ENCODE assay signal across 2 cellular contexts in the genomic region with DNA sequence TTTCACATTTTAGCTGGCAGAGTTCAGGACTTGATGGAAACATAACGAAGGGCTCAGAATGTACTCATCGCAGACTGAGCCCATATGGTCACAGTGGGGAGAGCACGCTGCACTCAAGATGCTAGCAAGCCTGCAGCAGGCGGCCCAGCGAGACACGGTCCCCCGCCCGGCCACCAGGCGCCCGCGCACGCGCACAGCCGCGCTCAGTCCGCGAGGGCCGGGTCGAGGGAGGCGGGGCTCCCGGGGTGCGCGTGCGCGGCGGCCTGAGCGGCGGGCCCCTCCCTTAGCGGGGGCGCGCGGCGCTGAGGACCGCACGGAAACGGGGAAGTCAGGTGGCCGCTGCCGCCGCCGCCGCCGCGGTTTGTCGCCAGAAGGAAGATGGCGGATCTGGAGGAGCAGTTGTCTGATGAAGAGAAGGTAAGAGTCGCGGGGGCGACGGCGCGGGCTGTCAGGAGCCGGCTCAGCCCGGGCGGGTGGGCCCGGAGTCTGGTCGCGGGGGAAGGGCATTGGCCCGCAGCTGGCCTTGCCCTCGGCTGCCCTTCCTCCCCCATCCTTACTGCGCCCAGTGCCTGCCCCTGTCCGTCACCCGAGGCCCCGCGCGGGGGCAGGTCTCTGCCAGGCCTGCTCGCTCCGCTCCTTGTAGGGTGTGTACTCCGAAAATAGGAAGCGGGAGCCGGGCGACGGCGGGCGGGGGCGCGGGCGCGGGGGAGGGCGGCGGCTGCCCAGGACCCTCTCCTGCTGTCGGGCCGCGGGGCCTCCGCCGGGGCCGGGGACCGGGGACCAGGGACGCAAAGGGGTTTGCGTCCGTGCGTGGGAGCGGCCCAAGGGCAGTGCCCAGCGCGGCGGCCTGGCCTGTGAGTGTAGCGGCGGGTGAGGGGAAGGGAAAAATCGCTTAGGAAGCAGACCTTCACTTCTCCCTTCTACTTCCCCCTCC.
TF ChIP-seq lines count a peak whose summit lies in the region.

A gene (plus strand): TSS at position 354 of the 934 bp plus-strand sequence. CDS start 25 bp downstream, at position 379.

TF ChIP-seq in IMR-90, 13 proteins besides CTCF, POLR2A, EP300 and RAD21:
- TF ChIP-seq FOS (IDR thresholded peaks at IDR 0.05; ENCODE audit: low read depth, low read length) (0 out of 2 replicates have a peak, but pooled peaks have one; percentile 1), MAZ (IDR thresholded peaks at IDR 0.05; ENCODE audit: borderline replicate concordance, low read depth, low read length) (peak; percentile 94), BHLHE40 (IDR thresholded peaks at IDR 0.05; ENCODE audit: low read depth, low read length) (no peak; the same call in 1 of the 2 replicates), CEBPB (IDR thresholded peaks at IDR 0.05; ENCODE audit: low read depth, low read length) (no peak), MXI1 (IDR thresholded peaks at IDR 0.05; ENCODE audit: borderline replicate concordance, low read depth, low read length) (peak; percentile 62)
- TF ChIP-seq, protein P1, sequence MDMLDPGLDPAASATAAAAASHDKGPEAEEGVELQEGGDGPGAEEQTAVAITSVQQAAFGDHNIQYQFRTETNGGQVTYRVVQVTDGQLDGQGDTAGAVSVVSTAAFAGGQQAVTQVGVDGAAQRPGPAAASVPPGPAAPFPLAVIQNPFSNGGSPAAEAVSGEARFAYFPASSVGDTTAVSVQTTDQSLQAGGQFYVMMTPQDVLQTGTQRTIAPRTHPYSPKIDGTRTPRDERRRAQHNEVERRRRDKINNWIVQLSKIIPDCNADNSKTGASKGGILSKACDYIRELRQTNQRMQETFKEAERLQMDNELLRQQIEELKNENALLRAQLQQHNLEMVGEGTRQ (IDR thresholded peaks at IDR 0.05; ENCODE audit: low read depth, low read length), result peak; percentile 80
TF ChIP-seq in IMR-90: peak in this region for 4.

TF ChIP-seq in endothelial cell of umbilical vein, 7 proteins besides CTCF, POLR2A, EP300 and RAD21:
- peak; percentile 92 for TF ChIP-seq POLR2AphosphoS5 (IDR thresholded peaks at IDR 0.05; ENCODE audit: insufficient read depth, low read depth, low read length)
- no peak for TF ChIP-seq GATA2 (IDR thresholded peaks at IDR 0.05; ENCODE audit: insufficient read depth, insufficient read length, low read depth, low read length)
- TF ChIP-seq, protein P2, sequence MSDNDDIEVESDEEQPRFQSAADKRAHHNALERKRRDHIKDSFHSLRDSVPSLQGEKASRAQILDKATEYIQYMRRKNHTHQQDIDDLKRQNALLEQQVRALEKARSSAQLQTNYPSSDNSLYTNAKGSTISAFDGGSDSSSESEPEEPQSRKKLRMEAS (IDR thresholded peaks at IDR 0.05; ENCODE audit: insufficient read depth, insufficient read length), result peak; percentile 20
